ENCODE assay signal across 8 cellular contexts in genomic region chr6:136717297-136717990, GRCh38.
DNase-seq lines count a peak whose midpoint lies in the region; ATAC-seq and TF ChIP-seq lines count a peak whose summit lies in the region.

No MANE protein-coding gene starts in this region.

- H3K27me3 ChIP-seq in MM.1S (replicated peaks; ENCODE audit: insufficient read depth, low read length) (no peaks in the 10 kb centered on the region), heart left ventricle (no peaks in the 10 kb centered on the region), testis (no peaks in the 10 kb centered on the region)

- peaks cover 25% of the 10 kb centered on the region for H3K79me2 ChIP-seq in MM.1S (ENCODE audit: low read length)

- H3K27ac ChIP-seq in MM.1S (ENCODE audit: low read length) (peak overlapping the region; percentile 83), heart left ventricle (peak overlapping the region; percentile 10 to 78 (median 50)), testis (peak overlapping the region in 1 of 2 donors; percentile 3)

- peaks cover 44% of the 10 kb centered on the region for H3F3A ChIP-seq in MM.1S (ENCODE audit: insufficient read depth, low read length)

- H4K20me1 ChIP-seq in MM.1S (ENCODE audit: insufficient read depth, low read length): no peaks in the 10 kb centered on the region

- ATAC-seq in GM21447 (IDR thresholded peaks at IDR 0.05; ENCODE audit: unreplicated experiment): peak; percentile 55
- peak; percentile 48 to 80 (median 56) for ATAC-seq in heart left ventricle

- no peaks in the 10 kb centered on the region for H3K9me2 ChIP-seq in MM.1S (replicated peaks; ENCODE audit: insufficient read depth, low read length)

- peak overlapping the region; percentile 39 for H3K4me3 ChIP-seq in MM.1S (ENCODE audit: low read length)
- peak overlapping the region in 7 of 12 donors; percentile 5 to 40 (median 23) for H3K4me3 ChIP-seq in heart left ventricle
- no peak overlapping the region for H3K4me3 ChIP-seq in testis

- intact Hi-C loops in heart left ventricle (cut with DNase I) (loop anchor here in 4 of 10 donors (2.0 to 10.0 kb wide), 4 partner anchors 21 to 75 kb away; partner anchors contain the start of gene MAP3K5 (in 2 of the 4)), testis (cut with DNase I; ENCODE audit: low total_unique reads) (no loop called here)

- peaks cover 34% of the 10 kb centered on the region for H3K36me3 Mint-ChIP-seq in T-helper 2 cell treated with Interferon-gamma antibody and Interleukin-4, amounts not matched to agents 5 μg/mL and 100 μg/mL, for 36 hours (ENCODE audit: low read depth)

- DNase-seq in Ammon's horn (ENCODE audit: low spot score): peak; percentile 31
- peak; percentile 76 for DNase-seq in MM.1S
- no peak for DNase-seq in heart left ventricle
- no peak for DNase-seq in activated effector memory CD4-positive, alpha-beta T cell treated with Interleukin-2 at 50 U/mL for 16 hours
- no peak for DNase-seq in activated gamma-delta T cell treated with Interleukin-2 at 50 U/mL for 16 hours
- DNase-seq in testis: no peak
- DNase-seq in T-helper 2 cell treated with Interferon-gamma antibody and Interleukin-4, amounts not matched to agents 5 μg/mL and 100 μg/mL, for 36 hours (ENCODE audit: low spot score): no peak

- TF ChIP-seq POLR2A in heart left ventricle (IDR thresholded peaks at IDR 0.05) (no peak), testis (IDR thresholded peaks at IDR 0.05) (no peak)

- H3K36me3 ChIP-seq in MM.1S (replicated peaks; ENCODE audit: insufficient read depth, low read length) (no peaks in the 10 kb centered on the region), heart left ventricle (no peaks in the 10 kb centered on the region), testis (ENCODE audit: low read depth, missing control alignments) (no peaks in the 10 kb centered on the region)

- H2AFZ ChIP-seq in MM.1S (ENCODE audit: low read length): no peak overlapping the region

- H3K4me1 Mint-ChIP-seq in T-helper 2 cell treated with Interferon-gamma antibody and Interleukin-4, amounts not matched to agents 5 μg/mL and 100 μg/mL, for 36 hours (ENCODE audit: low read depth): peaks cover 34% of the 10 kb centered on the region

- no peaks in the 10 kb centered on the region for H3K27me3 Mint-ChIP-seq in T-helper 2 cell treated with Interferon-gamma antibody and Interleukin-4, amounts not matched to agents 5 μg/mL and 100 μg/mL, for 36 hours (ENCODE audit: low read depth)

- peaks cover 11% of the 10 kb centered on the region for H3K9me3 Mint-ChIP-seq in T-helper 2 cell treated with Interferon-gamma antibody and Interleukin-4, amounts not matched to agents 5 μg/mL and 100 μg/mL, for 36 hours

- H3K4me1 ChIP-seq in MM.1S (ENCODE audit: low read length): peaks cover 37% of the 10 kb centered on the region
- H3K4me1 ChIP-seq in heart left ventricle: peaks cover 0 to 54% (median 25%) of the 10 kb centered on the region in 12 donors
- peaks cover 14% of the 10 kb centered on the region for H3K4me1 ChIP-seq in testis

- H3K4me2 ChIP-seq in MM.1S (ENCODE audit: low read depth, low read length): peak overlapping the region; percentile 85

- no peak overlapping the region for H3K4me3 Mint-ChIP-seq in T-helper 2 cell treated with Interferon-gamma antibody and Interleukin-4, amounts not matched to agents 5 μg/mL and 100 μg/mL, for 36 hours

- H3K27ac Mint-ChIP-seq in T-helper 2 cell treated with Interferon-gamma antibody and Interleukin-4, amounts not matched to agents 5 μg/mL and 100 μg/mL, for 36 hours: no peak overlapping the region

- no peaks in the 10 kb centered on the region for H3K9me3 ChIP-seq in MM.1S (replicated peaks; ENCODE audit: insufficient read depth, low read length)
- peaks cover 0 to 9% (median 4%) of the 10 kb centered on the region in 12 donors for H3K9me3 ChIP-seq in heart left ventricle
- H3K9me3 ChIP-seq in testis: no peaks in the 10 kb centered on the region

- TF ChIP-seq CTCF in MM.1S (IDR thresholded peaks at IDR 0.05; ENCODE audit: low read length): no peak
- no peak for TF ChIP-seq CTCF in heart left ventricle (IDR thresholded peaks at IDR 0.05)
- TF ChIP-seq CTCF in testis (IDR thresholded peaks at IDR 0.05): no peak

- H3K9ac ChIP-seq in MM.1S (ENCODE audit: low read length): peak overlapping the region; percentile 41; the same call in 1 of the 2 replicates

- WGBS in heart left ventricle, 4 donors: 9 to 17% (median 13%) methylated on average over 2 of the region's 2 CpGs
- 20 to 32% methylated on average over 2 of the region's 2 CpGs for WGBS in testis, 2 donors

Comparison
In these comparisons a context has a peak if more than half of its experiments do, and no peak if none do; other contexts are left out.
1. DNase-seq: peak in Ammon's horn (single experiment) and MM.1S (single experiment); none in heart left ventricle (0 of 5), activated effector memory CD4-positive, alpha-beta T cell treated with Interleukin-2 at 50 U/mL for 16 hours (single experiment), activated gamma-delta T cell treated with Interleukin-2 at 50 U/mL for 16 hours (single experiment), testis (single experiment) and T-helper 2 cell treated with Interferon-gamma antibody and Interleukin-4, amounts not matched to agents 5 μg/mL and 100 μg/mL, for 36 hours (single experiment).
2. H3K4me3 ChIP-seq: peak in MM.1S (single experiment) and heart left ventricle (7 of 12); none in testis (0 of 2).